In the genomic region with DNA sequence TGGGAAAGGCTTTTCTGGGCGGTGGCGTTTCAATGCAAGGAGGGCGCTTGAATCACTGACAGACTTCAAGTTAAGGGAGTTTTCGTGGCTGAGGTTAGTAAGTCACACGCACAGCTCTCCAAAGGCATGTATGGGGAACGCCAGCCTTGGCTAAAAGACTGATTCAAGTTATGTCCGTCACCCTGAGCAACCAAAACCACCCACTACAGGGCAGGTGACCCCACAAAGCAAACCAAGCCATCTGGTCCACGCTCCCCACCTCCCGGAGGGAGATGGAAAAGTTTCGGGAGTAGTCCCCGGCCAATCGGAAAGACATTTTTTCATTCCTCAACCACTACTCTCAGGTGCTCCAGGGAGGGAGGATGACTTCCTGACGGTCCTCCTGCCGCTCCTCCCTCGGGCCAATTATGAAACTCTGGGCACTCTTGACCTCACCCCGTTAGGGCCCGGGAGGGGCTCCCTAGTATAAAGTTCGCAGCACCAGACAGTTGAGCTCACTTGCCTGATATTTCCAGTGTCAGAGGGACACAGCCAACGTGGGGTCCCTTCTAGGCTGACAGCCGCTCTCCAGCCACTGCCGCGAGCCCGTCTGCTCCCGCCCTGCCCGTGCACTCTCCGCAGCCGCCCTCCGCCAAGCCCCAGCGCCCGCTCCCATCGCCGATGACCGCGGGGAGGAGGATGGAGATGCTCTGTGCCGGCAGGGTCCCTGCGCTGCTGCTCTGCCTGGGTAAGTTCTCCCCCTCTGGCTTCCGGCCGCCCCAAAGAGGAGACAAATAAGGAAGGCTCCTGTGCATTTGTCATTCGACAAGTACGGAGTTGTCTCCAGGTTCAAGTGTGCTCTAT, we compare ENCODE assay signal across 1 cellular context.
TF ChIP-seq lines count a peak whose summit lies in the region.

A gene with protein sequence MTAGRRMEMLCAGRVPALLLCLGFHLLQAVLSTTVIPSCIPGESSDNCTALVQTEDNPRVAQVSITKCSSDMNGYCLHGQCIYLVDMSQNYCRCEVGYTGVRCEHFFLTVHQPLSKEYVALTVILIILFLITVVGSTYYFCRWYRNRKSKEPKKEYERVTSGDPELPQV (plus strand): TSS at position 497 of the 843 bp plus-strand sequence. CDS start 164 bp downstream, at position 661.

TF ChIP-seq in K562, 482 proteins besides CTCF, POLR2A, EP300 and RAD21 (continued from another document and continues in another):
- TF ChIP-seq SMAD1 (IDR thresholded peaks at IDR 0.05; ENCODE audit: low read depth, low read length, partially characterized antibody) (peak; percentile 25), TEAD2 (tag; IDR thresholded peaks at IDR 0.05) (no peak), SUPT5H (IDR thresholded peaks at IDR 0.05) (peak; percentile 37; the same call in 1 of the 2 replicates), BRD9 (IDR thresholded peaks at IDR 0.05; ENCODE audit: low read depth, partially characterized antibody) (no peak), ZFX (CRISPR knock-in tag; IDR thresholded peaks at IDR 0.05) (peak; percentile 60; the same call in 1 of the 2 replicates), TBP (optimal IDR thresholded peaks at IDR 0.05; ENCODE audit: low read depth, low read length) (peak; percentile 92), HNRNPLL (IDR thresholded peaks at IDR 0.05; ENCODE audit: low read depth, low read length, poor library complexity, severe bottlenecking) (peak; percentile 55), POLR2AphosphoS5 (IDR thresholded peaks at IDR 0.05; ENCODE audit: control insufficient read depth, insufficient read depth, low read depth, low read length) (peak; percentile 46), CC2D1A (IDR thresholded peaks at IDR 0.05) (0 out of 2 replicates have a peak, but pooled peaks have one; percentile 17), RB1 (IDR thresholded peaks at IDR 0.05; ENCODE audit: low read depth) (0 out of 2 replicates have a peak, but pooled peaks have one; percentile 29), MEF2D (tag; conservative IDR thresholded peaks at IDR 0.05; ENCODE audit: low read depth) (no peak), POLR2H (tag; IDR thresholded peaks at IDR 0.05; ENCODE audit: low read depth) (0 out of 2 replicates have a peak, but pooled peaks have one; percentile 47), KDM5B (IDR thresholded peaks at IDR 0.05; ENCODE audit: insufficient replicate concordance, low read depth, low read length) (peak; percentile 58), CBFB (CRISPR knock-in tag; IDR thresholded peaks at IDR 0.05) (0 out of 2 replicates have a peak, but pooled peaks have one; percentile 22), ZNF263 (CRISPR knock-in tag; IDR thresholded peaks at IDR 0.05; ENCODE audit: borderline replicate concordance) (peak; percentile 100), ZBED1 (IDR thresholded peaks at IDR 0.05) (0 out of 2 replicates have a peak, but pooled peaks have one; percentile 24), KDM1A (IDR thresholded peaks at IDR 0.05) (peak in 1 of 2 experiments; percentile 15; a peak in 2 of 4 replicates), CEBPG (CRISPR knock-in tag; IDR thresholded peaks at IDR 0.05) (peak; percentile 33; the same call in 1 of the 2 replicates), CEBPG (tag; conservative IDR thresholded peaks at IDR 0.05 in 1 of 2, IDR thresholded peaks at IDR 0.05 in 1 of 2) (no peak), MCM2 (IDR thresholded peaks at IDR 0.05; ENCODE audit: low read depth) (peak; percentile 65; the same call in 1 of the 2 replicates), SRF (CRISPR knock-in tag; IDR thresholded peaks at IDR 0.05) (peak in 1 of 2 experiments; percentile 52; a peak in 1 of 4 replicates), ETV5 (CRISPR knock-in tag; IDR thresholded peaks at IDR 0.05; ENCODE audit: low read depth) (0 out of 2 replicates have a peak, but pooled peaks have one; percentile 13), RBFOX2 (IDR thresholded peaks at IDR 0.05; ENCODE audit: low read depth, low read length) (peak; percentile 97), SRSF3 (IDR thresholded peaks at IDR 0.05; ENCODE audit: insufficient read depth, low read length) (0 out of 2 replicates have a peak, but pooled peaks have one; percentile 37), CTBP1 (IDR thresholded peaks at IDR 0.05; ENCODE audit: borderline replicate concordance) (peak; percentile 83)
- TF ChIP-seq, protein P1, sequence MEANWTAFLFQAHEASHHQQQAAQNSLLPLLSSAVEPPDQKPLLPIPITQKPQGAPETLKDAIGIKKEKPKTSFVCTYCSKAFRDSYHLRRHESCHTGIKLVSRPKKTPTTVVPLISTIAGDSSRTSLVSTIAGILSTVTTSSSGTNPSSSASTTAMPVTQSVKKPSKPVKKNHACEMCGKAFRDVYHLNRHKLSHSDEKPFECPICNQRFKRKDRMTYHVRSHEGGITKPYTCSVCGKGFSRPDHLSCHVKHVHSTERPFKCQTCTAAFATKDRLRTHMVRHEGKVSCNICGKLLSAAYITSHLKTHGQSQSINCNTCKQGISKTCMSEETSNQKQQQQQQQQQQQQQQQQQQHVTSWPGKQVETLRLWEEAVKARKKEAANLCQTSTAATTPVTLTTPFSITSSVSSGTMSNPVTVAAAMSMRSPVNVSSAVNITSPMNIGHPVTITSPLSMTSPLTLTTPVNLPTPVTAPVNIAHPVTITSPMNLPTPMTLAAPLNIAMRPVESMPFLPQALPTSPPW (CRISPR knock-in tag; IDR thresholded peaks at IDR 0.05): peak; percentile 49; the same call in 1 of the 2 replicates
- TF ChIP-seq, protein P2, sequence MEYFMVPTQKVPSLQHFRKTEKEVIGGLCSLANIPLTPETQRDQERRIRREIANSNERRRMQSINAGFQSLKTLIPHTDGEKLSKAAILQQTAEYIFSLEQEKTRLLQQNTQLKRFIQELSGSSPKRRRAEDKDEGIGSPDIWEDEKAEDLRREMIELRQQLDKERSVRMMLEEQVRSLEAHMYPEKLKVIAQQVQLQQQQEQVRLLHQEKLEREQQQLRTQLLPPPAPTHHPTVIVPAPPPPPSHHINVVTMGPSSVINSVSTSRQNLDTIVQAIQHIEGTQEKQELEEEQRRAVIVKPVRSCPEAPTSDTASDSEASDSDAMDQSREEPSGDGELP (CRISPR knock-in tag; IDR thresholded peaks at IDR 0.05; ENCODE audit: borderline replicate concordance): no peak; the same call in 1 of the 2 replicates
- TF ChIP-seq, protein P3, sequence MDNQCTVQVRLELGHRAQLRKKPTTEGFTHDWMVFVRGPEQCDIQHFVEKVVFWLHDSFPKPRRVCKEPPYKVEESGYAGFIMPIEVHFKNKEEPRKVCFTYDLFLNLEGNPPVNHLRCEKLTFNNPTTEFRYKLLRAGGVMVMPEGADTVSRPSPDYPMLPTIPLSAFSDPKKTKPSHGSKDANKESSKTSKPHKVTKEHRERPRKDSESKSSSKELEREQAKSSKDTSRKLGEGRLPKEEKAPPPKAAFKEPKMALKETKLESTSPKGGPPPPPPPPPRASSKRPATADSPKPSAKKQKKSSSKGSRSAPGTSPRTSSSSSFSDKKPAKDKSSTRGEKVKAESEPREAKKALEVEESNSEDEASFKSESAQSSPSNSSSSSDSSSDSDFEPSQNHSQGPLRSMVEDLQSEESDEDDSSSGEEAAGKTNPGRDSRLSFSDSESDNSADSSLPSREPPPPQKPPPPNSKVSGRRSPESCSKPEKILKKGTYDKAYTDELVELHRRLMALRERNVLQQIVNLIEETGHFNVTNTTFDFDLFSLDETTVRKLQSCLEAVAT (IDR thresholded peaks at IDR 0.05): peak in 1 of 2 experiments; percentile 55; a peak in 1 of 4 replicates
- TF ChIP-seq, protein P4, sequence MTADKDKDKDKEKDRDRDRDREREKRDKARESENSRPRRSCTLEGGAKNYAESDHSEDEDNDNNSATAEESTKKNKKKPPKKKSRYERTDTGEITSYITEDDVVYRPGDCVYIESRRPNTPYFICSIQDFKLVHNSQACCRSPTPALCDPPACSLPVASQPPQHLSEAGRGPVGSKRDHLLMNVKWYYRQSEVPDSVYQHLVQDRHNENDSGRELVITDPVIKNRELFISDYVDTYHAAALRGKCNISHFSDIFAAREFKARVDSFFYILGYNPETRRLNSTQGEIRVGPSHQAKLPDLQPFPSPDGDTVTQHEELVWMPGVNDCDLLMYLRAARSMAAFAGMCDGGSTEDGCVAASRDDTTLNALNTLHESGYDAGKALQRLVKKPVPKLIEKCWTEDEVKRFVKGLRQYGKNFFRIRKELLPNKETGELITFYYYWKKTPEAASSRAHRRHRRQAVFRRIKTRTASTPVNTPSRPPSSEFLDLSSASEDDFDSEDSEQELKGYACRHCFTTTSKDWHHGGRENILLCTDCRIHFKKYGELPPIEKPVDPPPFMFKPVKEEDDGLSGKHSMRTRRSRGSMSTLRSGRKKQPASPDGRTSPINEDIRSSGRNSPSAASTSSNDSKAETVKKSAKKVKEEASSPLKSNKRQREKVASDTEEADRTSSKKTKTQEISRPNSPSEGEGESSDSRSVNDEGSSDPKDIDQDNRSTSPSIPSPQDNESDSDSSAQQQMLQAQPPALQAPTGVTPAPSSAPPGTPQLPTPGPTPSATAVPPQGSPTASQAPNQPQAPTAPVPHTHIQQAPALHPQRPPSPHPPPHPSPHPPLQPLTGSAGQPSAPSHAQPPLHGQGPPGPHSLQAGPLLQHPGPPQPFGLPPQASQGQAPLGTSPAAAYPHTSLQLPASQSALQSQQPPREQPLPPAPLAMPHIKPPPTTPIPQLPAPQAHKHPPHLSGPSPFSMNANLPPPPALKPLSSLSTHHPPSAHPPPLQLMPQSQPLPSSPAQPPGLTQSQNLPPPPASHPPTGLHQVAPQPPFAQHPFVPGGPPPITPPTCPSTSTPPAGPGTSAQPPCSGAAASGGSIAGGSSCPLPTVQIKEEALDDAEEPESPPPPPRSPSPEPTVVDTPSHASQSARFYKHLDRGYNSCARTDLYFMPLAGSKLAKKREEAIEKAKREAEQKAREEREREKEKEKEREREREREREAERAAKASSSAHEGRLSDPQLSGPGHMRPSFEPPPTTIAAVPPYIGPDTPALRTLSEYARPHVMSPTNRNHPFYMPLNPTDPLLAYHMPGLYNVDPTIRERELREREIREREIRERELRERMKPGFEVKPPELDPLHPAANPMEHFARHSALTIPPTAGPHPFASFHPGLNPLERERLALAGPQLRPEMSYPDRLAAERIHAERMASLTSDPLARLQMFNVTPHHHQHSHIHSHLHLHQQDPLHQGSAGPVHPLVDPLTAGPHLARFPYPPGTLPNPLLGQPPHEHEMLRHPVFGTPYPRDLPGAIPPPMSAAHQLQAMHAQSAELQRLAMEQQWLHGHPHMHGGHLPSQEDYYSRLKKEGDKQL (CRISPR knock-in tag; IDR thresholded peaks at IDR 0.05; ENCODE audit: borderline replicate concordance): no peak
- TF ChIP-seq, protein P5, sequence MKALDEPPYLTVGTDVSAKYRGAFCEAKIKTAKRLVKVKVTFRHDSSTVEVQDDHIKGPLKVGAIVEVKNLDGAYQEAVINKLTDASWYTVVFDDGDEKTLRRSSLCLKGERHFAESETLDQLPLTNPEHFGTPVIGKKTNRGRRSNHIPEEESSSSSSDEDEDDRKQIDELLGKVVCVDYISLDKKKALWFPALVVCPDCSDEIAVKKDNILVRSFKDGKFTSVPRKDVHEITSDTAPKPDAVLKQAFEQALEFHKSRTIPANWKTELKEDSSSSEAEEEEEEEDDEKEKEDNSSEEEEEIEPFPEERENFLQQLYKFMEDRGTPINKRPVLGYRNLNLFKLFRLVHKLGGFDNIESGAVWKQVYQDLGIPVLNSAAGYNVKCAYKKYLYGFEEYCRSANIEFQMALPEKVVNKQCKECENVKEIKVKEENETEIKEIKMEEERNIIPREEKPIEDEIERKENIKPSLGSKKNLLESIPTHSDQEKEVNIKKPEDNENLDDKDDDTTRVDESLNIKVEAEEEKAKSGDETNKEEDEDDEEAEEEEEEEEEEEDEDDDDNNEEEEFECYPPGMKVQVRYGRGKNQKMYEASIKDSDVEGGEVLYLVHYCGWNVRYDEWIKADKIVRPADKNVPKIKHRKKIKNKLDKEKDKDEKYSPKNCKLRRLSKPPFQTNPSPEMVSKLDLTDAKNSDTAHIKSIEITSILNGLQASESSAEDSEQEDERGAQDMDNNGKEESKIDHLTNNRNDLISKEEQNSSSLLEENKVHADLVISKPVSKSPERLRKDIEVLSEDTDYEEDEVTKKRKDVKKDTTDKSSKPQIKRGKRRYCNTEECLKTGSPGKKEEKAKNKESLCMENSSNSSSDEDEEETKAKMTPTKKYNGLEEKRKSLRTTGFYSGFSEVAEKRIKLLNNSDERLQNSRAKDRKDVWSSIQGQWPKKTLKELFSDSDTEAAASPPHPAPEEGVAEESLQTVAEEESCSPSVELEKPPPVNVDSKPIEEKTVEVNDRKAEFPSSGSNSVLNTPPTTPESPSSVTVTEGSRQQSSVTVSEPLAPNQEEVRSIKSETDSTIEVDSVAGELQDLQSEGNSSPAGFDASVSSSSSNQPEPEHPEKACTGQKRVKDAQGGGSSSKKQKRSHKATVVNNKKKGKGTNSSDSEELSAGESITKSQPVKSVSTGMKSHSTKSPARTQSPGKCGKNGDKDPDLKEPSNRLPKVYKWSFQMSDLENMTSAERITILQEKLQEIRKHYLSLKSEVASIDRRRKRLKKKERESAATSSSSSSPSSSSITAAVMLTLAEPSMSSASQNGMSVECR (CRISPR knock-in tag; IDR thresholded peaks at IDR 0.05): peak; percentile 58; the same call in 1 of the 2 replicates
- TF ChIP-seq, protein P6, sequence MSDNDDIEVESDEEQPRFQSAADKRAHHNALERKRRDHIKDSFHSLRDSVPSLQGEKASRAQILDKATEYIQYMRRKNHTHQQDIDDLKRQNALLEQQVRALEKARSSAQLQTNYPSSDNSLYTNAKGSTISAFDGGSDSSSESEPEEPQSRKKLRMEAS (CRISPR knock-in tag; IDR thresholded peaks at IDR 0.05): 0 out of 2 replicates have a peak, but pooled peaks have one; percentile 31
- TF ChIP-seq, protein P7, sequence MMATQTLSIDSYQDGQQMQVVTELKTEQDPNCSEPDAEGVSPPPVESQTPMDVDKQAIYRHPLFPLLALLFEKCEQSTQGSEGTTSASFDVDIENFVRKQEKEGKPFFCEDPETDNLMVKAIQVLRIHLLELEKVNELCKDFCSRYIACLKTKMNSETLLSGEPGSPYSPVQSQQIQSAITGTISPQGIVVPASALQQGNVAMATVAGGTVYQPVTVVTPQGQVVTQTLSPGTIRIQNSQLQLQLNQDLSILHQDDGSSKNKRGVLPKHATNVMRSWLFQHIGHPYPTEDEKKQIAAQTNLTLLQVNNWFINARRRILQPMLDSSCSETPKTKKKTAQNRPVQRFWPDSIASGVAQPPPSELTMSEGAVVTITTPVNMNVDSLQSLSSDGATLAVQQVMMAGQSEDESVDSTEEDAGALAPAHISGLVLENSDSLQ (IDR thresholded peaks at IDR 0.05): peak; percentile 33
- TF ChIP-seq, protein P8, sequence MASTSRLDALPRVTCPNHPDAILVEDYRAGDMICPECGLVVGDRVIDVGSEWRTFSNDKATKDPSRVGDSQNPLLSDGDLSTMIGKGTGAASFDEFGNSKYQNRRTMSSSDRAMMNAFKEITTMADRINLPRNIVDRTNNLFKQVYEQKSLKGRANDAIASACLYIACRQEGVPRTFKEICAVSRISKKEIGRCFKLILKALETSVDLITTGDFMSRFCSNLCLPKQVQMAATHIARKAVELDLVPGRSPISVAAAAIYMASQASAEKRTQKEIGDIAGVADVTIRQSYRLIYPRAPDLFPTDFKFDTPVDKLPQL (IDR thresholded peaks at IDR 0.05; ENCODE audit: extremely low read depth, insufficient read length): peak; percentile 43
- TF ChIP-seq, protein P9, sequence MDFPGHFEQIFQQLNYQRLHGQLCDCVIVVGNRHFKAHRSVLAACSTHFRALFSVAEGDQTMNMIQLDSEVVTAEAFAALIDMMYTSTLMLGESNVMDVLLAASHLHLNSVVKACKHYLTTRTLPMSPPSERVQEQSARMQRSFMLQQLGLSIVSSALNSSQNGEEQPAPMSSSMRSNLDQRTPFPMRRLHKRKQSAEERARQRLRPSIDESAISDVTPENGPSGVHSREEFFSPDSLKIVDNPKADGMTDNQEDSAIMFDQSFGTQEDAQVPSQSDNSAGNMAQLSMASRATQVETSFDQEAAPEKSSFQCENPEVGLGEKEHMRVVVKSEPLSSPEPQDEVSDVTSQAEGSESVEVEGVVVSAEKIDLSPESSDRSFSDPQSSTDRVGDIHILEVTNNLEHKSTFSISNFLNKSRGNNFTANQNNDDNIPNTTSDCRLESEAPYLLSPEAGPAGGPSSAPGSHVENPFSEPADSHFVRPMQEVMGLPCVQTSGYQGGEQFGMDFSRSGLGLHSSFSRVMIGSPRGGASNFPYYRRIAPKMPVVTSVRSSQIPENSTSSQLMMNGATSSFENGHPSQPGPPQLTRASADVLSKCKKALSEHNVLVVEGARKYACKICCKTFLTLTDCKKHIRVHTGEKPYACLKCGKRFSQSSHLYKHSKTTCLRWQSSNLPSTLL (IDR thresholded peaks at IDR 0.05): no peak
